Comparison of ENCODE assay signal across 8 cellular contexts in genomic region chr4:30717208-30718020, GRCh38. TPM values are rescaled to one million over a fixed set of nuclear protein-coding genes. Genes with fewer than 3 reads are reported as not detected.
A peak's percentile ranks its signal among the peaks of the same experiment; 100 is the strongest.
DNase-seq lines count a peak whose midpoint lies in the region; ATAC-seq, FAIRE-seq and TF ChIP-seq lines count a peak whose summit lies in the region.

No MANE protein-coding gene starts in this region.

- no peaks in the 10 kb centered on the region for H3K36me3 Mint-ChIP-seq in stimulated activated naive CD8-positive, alpha-beta T cell treated with anti-CD3 and anti-CD28 coated beads, Interleukin-15, Interleukin-2, amounts not matched to agents 100 ng/mL and 50 ng/mL, for 24 hours (ENCODE audit: low read depth)

- intact Hi-C loops in dorsolateral prefrontal cortex (cut with DNase I), result no loop called here
- intact Hi-C loops in HepG2 (cut with micrococcal nuclease; ENCODE audit: unreplicated experiment), result loop anchor here (10.0 kb wide), 1 partner anchor 957 kb away; no protein-coding TSS in a partner anchor

- TF ChIP-seq EP300 in HepG2 (IDR thresholded peaks at IDR 0.05; ENCODE audit: low read depth in 2 of 2, low read length in 2 of 2) (no peak), HepG2 (CRISPR knock-in tag; IDR thresholded peaks at IDR 0.05; ENCODE audit: borderline replicate concordance) (no peak)

- POLR2A ChIA-PET in HepG2 (lab: Yijun Ruan, JAX), result no interaction called here

- no peaks in the 10 kb centered on the region for H3K79me2 ChIP-seq in HepG2 (ENCODE audit: insufficient read depth, low read length)

- peaks cover 69% of the 10 kb centered on the region for H3K27me3 Mint-ChIP-seq in stimulated activated naive CD8-positive, alpha-beta T cell treated with anti-CD3 and anti-CD28 coated beads, Interleukin-15, Interleukin-2, amounts not matched to agents 100 ng/mL and 50 ng/mL, for 24 hours

- H3K4me2 ChIP-seq in HepG2 (ENCODE audit: low read depth, low read length), result no peak overlapping the region

- H3K4me3 Mint-ChIP-seq in stimulated activated naive CD8-positive, alpha-beta T cell treated with anti-CD3 and anti-CD28 coated beads, Interleukin-15, Interleukin-2, amounts not matched to agents 100 ng/mL and 50 ng/mL, for 24 hours, result peak overlapping the region; percentile 62

- H3K9me3 ChIP-seq in HepG2 (ENCODE audit: low read length), result no peaks in the 10 kb centered on the region

- H2AFZ ChIP-seq in HepG2 (ENCODE audit: low read length), result no peak overlapping the region

- no peaks in the 10 kb centered on the region for H3K36me3 ChIP-seq in HepG2 (replicated peaks in 1 of 2; ENCODE audit: control insufficient read depth in 1 of 2, insufficient read depth in 2 of 2, low read length in 2 of 2)

- FAIRE-seq in H54 (lab: Jason Lieb, UNC) (no peak), HepG2 (lab: Jason Lieb, UNC) (no peak)

- TF ChIP-seq CTCF in dorsolateral prefrontal cortex (IDR thresholded peaks at IDR 0.05 in 54 of 56, conservative IDR thresholded peaks at IDR 0.05 in 2 of 56; ENCODE audit: low read depth in 1 of 56, partially characterized antibody in 56 of 56) (peak in 3 of 56 donors; percentile 7 to 10 (median 7)), HepG2 (CRISPR knock-in tag; IDR thresholded peaks at IDR 0.05) (no peak)

- H3K9me3 Mint-ChIP-seq in stimulated activated naive CD8-positive, alpha-beta T cell treated with anti-CD3 and anti-CD28 coated beads, Interleukin-15, Interleukin-2, amounts not matched to agents 100 ng/mL and 50 ng/mL, for 24 hours, result no peaks in the 10 kb centered on the region

- peak overlapping the region; percentile 26 for H3K27ac Mint-ChIP-seq in stimulated activated naive CD8-positive, alpha-beta T cell treated with anti-CD3 and anti-CD28 coated beads, Interleukin-15, Interleukin-2, amounts not matched to agents 100 ng/mL and 50 ng/mL, for 24 hours

- H3K9ac ChIP-seq in HepG2 (ENCODE audit: insufficient read depth, low read depth, low read length), result no peak overlapping the region

- H4K20me1 ChIP-seq in HepG2 (ENCODE audit: insufficient read depth, low read length), result no peaks in the 10 kb centered on the region

- TF ChIP-seq RAD21 in HepG2 (CRISPR knock-in tag; IDR thresholded peaks at IDR 0.05), result no peak

- peaks cover 9% of the 10 kb centered on the region; the same call in 1 of the 2 replicates for H3K4me1 ChIP-seq in HepG2 (ENCODE audit: insufficient read depth, low read length)

- peak; percentile 14; the same call in 2 of the 3 replicates for ATAC-seq in HepG2

- H3K4me3 ChIP-seq in dorsolateral prefrontal cortex (peak overlapping the region; percentile 52 to 87 (median 73)), HepG2 (replicated peaks in 1 of 3; ENCODE audit: insufficient read depth in 1 of 3, low read depth in 2 of 3, low read length in 3 of 3) (no peak overlapping the region)

- DNase-seq in COR-L47 (lab: John Stamatoyannopoulos, UW) (peak; percentile 64), H54 (ENCODE audit: insufficient read length, low spot score) (no peak), RPMI8226 (peak; percentile 48), dorsolateral prefrontal cortex (peak; percentile 12 to 74 (median 57)), HepG2 (ENCODE audit: low spot score) (no peak), DMS153 (lab: John Stamatoyannopoulos, UW) (no peak), GF-D8 (lab: John Stamatoyannopoulos, UW) (no peak)

- 66% methylated on average over 20 of the region's 55 CpGs for WGBS in HepG2 (ENCODE audit: low lambda C conversion rate)

- in situ Hi-C loops in HepG2 (cut with HindIII; ENCODE audit: extremely low pct_ligation_motif_present, low pct_unique_long_range_greater_than_20kb), result no loop called here

- H3K27me3 ChIP-seq in dorsolateral prefrontal cortex, result peaks cover 0 to 12% (median 0%) of the 10 kb centered on the region in 45 donors
- H3K27me3 ChIP-seq in HepG2 (ENCODE audit: control insufficient read depth in 1 of 2, insufficient read depth in 2 of 2, low read length in 2 of 2), result peaks cover 4 to 34% of the 10 kb centered on the region in 2 experiments; a peak in 4 of 5 replicates

- TF ChIP-seq POLR2A in H54 (IDR thresholded peaks at IDR 0.05; ENCODE audit: low read depth, low read length) (peak; percentile 56), HepG2 (IDR thresholded peaks at IDR 0.05; ENCODE audit: insufficient read depth in 1 of 2, low read depth in 2 of 2, low read length in 2 of 2) (no peak)

- no TSS peak for BruUV-seq in HepG2 (replicated peaks; lab: Mats Ljungman, UMichigan)

- peaks cover 42% of the 10 kb centered on the region for H3K4me1 Mint-ChIP-seq in stimulated activated naive CD8-positive, alpha-beta T cell treated with anti-CD3 and anti-CD28 coated beads, Interleukin-15, Interleukin-2, amounts not matched to agents 100 ng/mL and 50 ng/mL, for 24 hours (ENCODE audit: low read depth)

- H3K27ac ChIP-seq in dorsolateral prefrontal cortex (peak overlapping the region in 58 of 59 donors; percentile 23 to 94 (median 83)), HepG2 (ENCODE audit: extremely low read length, insufficient read depth, low read length) (no peak overlapping the region)

- CTCF ChIA-PET in HepG2 (lab: Yijun Ruan, JAX; ENCODE audit: low intra/inter-chr PET ratio, low total read pairs), result no interaction called here

TF ChIP-seq in HepG2, 621 proteins besides CTCF, POLR2A, EP300 and RAD21:
- TF ChIP-seq EZH2 (conservative IDR thresholded peaks at IDR 0.05; ENCODE audit: low read depth, low read length), result 0 out of 2 replicates have a peak, but pooled peaks have one; percentile 54
- TF ChIP-seq, protein P1, sequence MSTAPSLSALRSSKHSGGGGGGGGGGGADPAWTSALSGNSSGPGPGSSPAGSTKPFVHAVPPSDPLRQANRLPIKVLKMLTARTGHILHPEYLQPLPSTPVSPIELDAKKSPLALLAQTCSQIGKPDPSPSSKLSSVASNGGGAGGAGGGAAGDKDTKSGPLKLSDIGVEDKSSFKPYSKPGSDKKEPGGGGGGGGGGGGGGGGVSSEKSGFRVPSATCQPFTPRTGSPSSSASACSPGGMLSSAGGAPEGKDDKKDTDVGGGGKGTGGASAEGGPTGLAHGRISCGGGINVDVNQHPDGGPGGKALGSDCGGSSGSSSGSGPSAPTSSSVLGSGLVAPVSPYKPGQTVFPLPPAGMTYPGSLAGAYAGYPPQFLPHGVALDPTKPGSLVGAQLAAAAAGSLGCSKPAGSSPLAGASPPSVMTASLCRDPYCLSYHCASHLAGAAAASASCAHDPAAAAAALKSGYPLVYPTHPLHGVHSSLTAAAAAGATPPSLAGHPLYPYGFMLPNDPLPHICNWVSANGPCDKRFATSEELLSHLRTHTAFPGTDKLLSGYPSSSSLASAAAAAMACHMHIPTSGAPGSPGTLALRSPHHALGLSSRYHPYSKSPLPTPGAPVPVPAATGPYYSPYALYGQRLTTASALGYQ (CRISPR knock-in tag; IDR thresholded peaks at IDR 0.05), result no peak

RNA-seq across cellular contexts. Expression of gene PCDH7, which starts 2.8 kb away (rescaled TPM):
- 100 to 1,000 TPM in 86 of 120 experiments, 10 to 100 TPM in 34; 44.9 to 164 (median 112) TPM for total RNA-seq in dorsolateral prefrontal cortex
- not detected in 2 replicates for total RNA-seq in HepG2 (2016; rRNA removed; fragmentation: Illumina TruSeq; extraction: Trizol)
- total RNA-seq in HepG2 (2016; cell fraction: cytosol; rRNA removed; fragmentation: Illumina TruSeq; extraction: Trizol; ENCODE audit: low read depth), result not detected in 2 replicates
- not detected in 2 replicates for total RNA-seq in HepG2 (2016; cell fraction: insoluble cytoplasmic fraction; rRNA removed; fragmentation: Illumina TruSeq; extraction: Trizol)
- not detected in 2 replicates for total RNA-seq in HepG2 (2016; cell fraction: membrane; rRNA removed; fragmentation: Illumina TruSeq; extraction: Trizol)
- not detected in 2 replicates for total RNA-seq in HepG2 (2016; cell fraction: nucleus; rRNA removed; fragmentation: Illumina TruSeq; extraction: Trizol)
- polyA plus RNA-seq in HepG2 (2011; rRNA removed), result not detected in 2 replicates
- not detected in 2 replicates for polyA plus RNA-seq in HepG2 (2011; cell fraction: cytosol; rRNA removed)
- 0.03 TPM in 1 of 2 replicates, not detected in the other for polyA plus RNA-seq in HepG2 (2011; cell fraction: nucleus; rRNA removed)
- polyA plus RNA-seq in HepG2 (2012), result not detected in 2 replicates
- not detected in 2 replicates for polyA plus RNA-seq in HepG2 (2016; cell fraction: cytosol; fragmentation: Illumina TruSeq; extraction: Trizol; ENCODE audit: low read depth)
- not detected in 2 replicates for polyA plus RNA-seq in HepG2 (2016; cell fraction: insoluble cytoplasmic fraction; fragmentation: Illumina TruSeq; extraction: Trizol; ENCODE audit: low read depth)
- polyA plus RNA-seq in HepG2 (2016; cell fraction: membrane; fragmentation: Illumina TruSeq; extraction: Trizol; ENCODE audit: low read depth), result not detected in 2 replicates
- polyA plus RNA-seq in HepG2 (2016; cell fraction: nucleus; fragmentation: Illumina TruSeq; extraction: Trizol; ENCODE audit: insufficient read depth, low read depth), result not detected in 2 replicates
- polyA minus RNA-seq in HepG2 (2011; rRNA and poly(A)+ RNA removed; ENCODE audit: low replicate concordance), result 38.9 TPM in 1 of 2 replicates, not detected in the other
- polyA minus RNA-seq in HepG2 (2011; cell fraction: cytosol; rRNA and poly(A)+ RNA removed), result not detected in 2 replicates
- 0.12 and 0.13 TPM in 2 replicates for polyA minus RNA-seq in HepG2 (2011; cell fraction: nucleus; rRNA and poly(A)+ RNA removed)

Comparison
In these comparisons a context has a peak if more than half of its experiments do, and no peak if none do; other contexts are left out.
1. DNase-seq: peak in COR-L47 (single experiment), RPMI8226 (single experiment) and dorsolateral prefrontal cortex (10 of 10); none in H54 (single experiment), HepG2 (single experiment), DMS153 (single experiment) and GF-D8 (single experiment).
2. H3K4me3 ChIP-seq: peak in dorsolateral prefrontal cortex (59 of 59); none in HepG2 (0 of 3).
3. RNA of gene PCDH7, which starts 2.8 kb away (total RNA-seq): 44.9 to 164 TPM in dorsolateral prefrontal cortex; not detected in HepG2; every median in the first group is over 10 times any median in the second.